ENCODE assay signal across 27 cellular contexts in the genomic region with DNA sequence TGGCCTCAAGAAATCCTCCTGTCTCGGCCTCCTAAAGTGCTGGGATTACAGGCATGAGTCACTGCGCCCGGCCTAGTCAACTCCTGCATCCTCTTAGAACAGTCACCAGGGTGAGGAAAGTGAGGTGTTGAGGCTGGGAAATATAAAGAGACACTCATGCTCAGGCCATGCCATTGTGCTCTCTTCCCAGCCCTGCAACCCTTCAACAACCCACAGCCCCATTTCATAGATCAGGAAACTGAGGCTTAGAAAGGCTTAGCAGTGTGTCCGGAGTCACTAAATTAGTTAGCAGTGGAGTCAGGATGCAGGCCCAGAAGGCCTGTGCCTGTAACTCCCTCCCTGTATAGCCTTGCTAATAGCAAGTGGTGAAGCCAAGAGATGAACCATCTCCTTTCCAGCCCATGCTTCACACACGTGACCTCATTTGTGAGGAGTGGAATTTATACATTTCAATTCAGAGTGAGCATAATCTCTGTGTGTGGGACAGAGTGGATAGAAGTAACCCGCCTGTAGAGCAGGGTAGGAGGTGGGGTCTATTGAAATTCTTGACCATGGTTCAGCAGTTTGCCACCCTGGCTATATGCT. TPM values are rescaled to one million over a fixed set of nuclear protein-coding genes. Genes with fewer than 3 reads are reported as not detected.
A peak's percentile ranks its signal among the peaks of the same experiment; 100 is the strongest.
DNase-seq lines count a peak whose midpoint lies in the region; ATAC-seq, FAIRE-seq and TF ChIP-seq lines count a peak whose summit lies in the region.
"Had no signal": no experiment of that assay in that cellular context is flagged by ENCODE, and none has a peak within 500 bp of the region (broad histone marks: within the 10 kb centered on the region; RNA-seq: fewer than 3 reads in every experiment).

No MANE protein-coding gene starts in this region.

- H3K4me1 ChIP-seq in GM23248 (ENCODE audit: insufficient read depth) (peaks cover 8% of the 10 kb centered on the region; the same call in 1 of the 2 replicates), RWPE2 (ENCODE audit: insufficient read depth, poor library complexity, severe bottlenecking) (no peaks in the 10 kb centered on the region)
- H3K4me1 ChIP-seq: HAP-1 had no signal

- no peaks in the 10 kb centered on the region for H3K36me3 Mint-ChIP-seq in nephron (ENCODE audit: low read depth)
- H3K36me3 Mint-ChIP-seq: CD8-positive, alpha-beta T cell had no signal

- H3K27ac ChIP-seq in GM23248 (no peak overlapping the region), RWPE2 (ENCODE audit: poor library complexity, severe bottlenecking) (no peak overlapping the region)
- H3K27ac ChIP-seq: C4-2B, KMS-11 had no signal

- H3K9me3 ChIP-seq in GM23248 (ENCODE audit: low read depth) (no peaks in the 10 kb centered on the region), RWPE2 (ENCODE audit: severe bottlenecking) (no peaks in the 10 kb centered on the region)
- H3K9me3 ChIP-seq: HAP-1, SK-N-SH had no signal

- peak; percentile 69 for FAIRE-seq in urothelium cell line (lab: Jason Lieb, UNC)
- FAIRE-seq: GM12892 had no signal

- peak; percentile 75 for DNase-seq in GM23248
- no peak for DNase-seq in RWPE2 (ENCODE audit: low spot score)
- DNase-seq in urothelium cell line (ENCODE audit: low spot score), result no peak
- DNase-seq in GM13976 (ENCODE audit: low spot score), result no peak
- DNase-seq in iPS-NIHi11 (ENCODE audit: low spot score), result no peak
- no peak for DNase-seq in Right ventricle myocardium superior
- DNase-seq: CD8-positive, alpha-beta T cell; DMS 273 treated with DMSO at 0.1 percent for 48 hours; DMS79; EL; GF-D8; IMR-90; NCI-H1048; NCI-H1417; NCI-H1694; NCI-H2029 treated with DMSO at 0.1 percent for 48 hours; NCI-H2227 treated with DMSO at 0.1 percent for 48 hours; NCI-H526 treated with DMSO at 0.1 percent for 48 hours; SK-N-SH had no signal

- ATAC-seq in RWPE2 (ENCODE audit: low read depth) (0 out of 3 replicates have a peak, but pooled peaks have one; percentile 25), Right ventricle myocardium superior (ENCODE audit: poor library complexity) (no peak)
- ATAC-seq: CD8-positive, alpha-beta T cell; GM23338; Panc1 had no signal

- H3K4me2 ChIP-seq in GM23248 (ENCODE audit: unreplicated experiment), result no peak overlapping the region
- H3K4me2 ChIP-seq: GM23338, KMS-11, SK-N-SH had no signal

- H3K27me3 ChIP-seq in GM23248 (replicated peaks; ENCODE audit: insufficient read depth) (no peaks in the 10 kb centered on the region), RWPE2 (ENCODE audit: insufficient read depth, poor library complexity, severe bottlenecking) (no peaks in the 10 kb centered on the region)

- intact Hi-C loops in Right ventricle myocardium superior (cut with DNase I), result no loop called here

- H3K9ac ChIP-seq in GM23248, result no peak overlapping the region
- H3K9ac ChIP-seq: KMS-11, SK-N-SH had no signal

- peaks cover 36% of the 10 kb centered on the region for H3K4me1 Mint-ChIP-seq in nephron

- WGBS in GM23248 (ENCODE audit: low coverage in 1 of 2, low lambda C conversion rate in 2 of 2, missing lambda C conversion rate in 2 of 2), 2 experiments, result 74 to 79% methylated on average over 6 of the region's 6 CpGs

- no peaks in the 10 kb centered on the region for H3K79me2 ChIP-seq in GM23248 (ENCODE audit: insufficient read depth)

- H3K4me3 ChIP-seq in GM23248 (no peak overlapping the region), RWPE2 (ENCODE audit: severe bottlenecking) (no peak overlapping the region)
- H3K4me3 ChIP-seq: GM23338, HAP-1 had no signal

- H4K20me1 ChIP-seq in GM23248 (ENCODE audit: insufficient read depth), result no peaks in the 10 kb centered on the region

- TF ChIP-seq CTCF in RWPE2 (IDR thresholded peaks at IDR 0.05; ENCODE audit: poor library complexity, severe bottlenecking) (no peak), nephron (IDR thresholded peaks at IDR 0.05; ENCODE audit: unreplicated experiment in 3 of 3) (no peak), GM13976 (IDR thresholded peaks at IDR 0.05; ENCODE audit: borderline replicate concordance, control extremely low read depth, extremely low read depth, insufficient read depth, missing control alignments) (no peak)

- H3K36me3 ChIP-seq in GM23248 (ENCODE audit: low read depth) (no peaks in the 10 kb centered on the region), RWPE2 (ENCODE audit: low read depth) (no peaks in the 10 kb centered on the region)
- H3K36me3 ChIP-seq: HAP-1 had no signal

- in situ Hi-C loops in GM23248 (cut with MboI), result loop anchor here (25.0 kb wide), 1 partner anchor 610 kb away; no protein-coding TSS in a partner anchor
- in situ Hi-C loops in GM13976 (cut with MboI; ENCODE audit: low sequenced_read_pairs, unreplicated experiment), result loop anchor here (25.0 kb wide), 1 partner anchor 610 kb away; no protein-coding TSS in a partner anchor

- H2AFZ ChIP-seq in GM23248, result no peak overlapping the region
- H2AFZ ChIP-seq: GM23338 had no signal

- peak overlapping the region; percentile 29 to 93 (median 70) for H3K27ac Mint-ChIP-seq in nephron
- H3K27ac Mint-ChIP-seq: B cell; CD8-positive, alpha-beta T cell; GM23338 had no signal

- no peaks in the 10 kb centered on the region for H3K9me2 ChIP-seq in GM23248 (ENCODE audit: insufficient read depth)
- H3K9me2 ChIP-seq: SK-N-SH had no signal

- H3K4me3 Mint-ChIP-seq in nephron, result no peak overlapping the region
- H3K4me3 Mint-ChIP-seq: B cell; CD8-positive, alpha-beta T cell; GM23338 had no signal

- H3K27me3 Mint-ChIP-seq in nephron (ENCODE audit: low read depth), result no peaks in the 10 kb centered on the region

- H3K9me3 Mint-ChIP-seq in nephron, result no peaks in the 10 kb centered on the region
- H3K9me3 Mint-ChIP-seq: CD8-positive, alpha-beta T cell; GM23338 had no signal

- no peaks in the 10 kb centered on the region for H3F3A ChIP-seq in GM23248 (ENCODE audit: insufficient read depth)

RNA-seq across cellular contexts. Expression of gene USP3, which starts 51.7 kb away (rescaled TPM):
- 21.0 and 24.5 TPM in 2 replicates for total RNA-seq in GM23248 (2014; rRNA removed; shearing (Covaris generic))
- 15.4 and 16.1 TPM in 2 replicates for polyA plus RNA-seq in GM23248 (2016; fragmentation: Nextera tagmentation; extraction: Ambion mirVana)
- 15.9 TPM for total RNA-seq in Right ventricle myocardium superior
